22 cellular contexts compared by ENCODE assay signal in genomic region chr1:152783095-152783494, GRCh38. TPM values are rescaled to one million over a fixed set of nuclear protein-coding genes. Genes with fewer than 3 reads are reported as not detected.
DNase-seq lines count a peak whose midpoint lies in the region; ATAC-seq, FAIRE-seq and TF ChIP-seq lines count a peak whose summit lies in the region.
"Had no signal": no experiment of that assay in that cellular context is flagged by ENCODE, and none has a peak within 500 bp of the region (broad histone marks: within the 10 kb centered on the region; RNA-seq: fewer than 3 reads in every experiment).

No MANE protein-coding gene starts in this region.

- no peak for TF ChIP-seq CTCF in bronchial epithelial cell (IDR thresholded peaks at IDR 0.05; ENCODE audit: insufficient read depth, low read length, severe bottlenecking)
- no peak for TF ChIP-seq CTCF in omental fat pad (IDR thresholded peaks at IDR 0.05)
- no peak for TF ChIP-seq CTCF in mucosa of descending colon (IDR thresholded peaks at IDR 0.05)

- DNase-seq in ELR (ENCODE audit: low read depth) (peak; percentile 76), HS-5 (ENCODE audit: low read depth) (peak; percentile 76), bronchial epithelial cell (ENCODE audit: low read depth) (peak; percentile 69), T-helper 1 cell (no peak), omental fat pad (ENCODE audit: low spot score) (no peak), mucosa of descending colon (no peak)
- DNase-seq in stimulated activated effector memory CD8-positive, alpha-beta T cell treated with anti-CD3 and anti-CD28 coated beads, Interleukin-12 subunit alpha, Interleukin-12 subunit beta, amount 100 ng/mL, for 72 hours (ENCODE audit: low spot score in 2 of 2) = no peak
- DNase-seq: C1 segment of cervical spinal cord; CD8-positive, alpha-beta memory T cell; DMS53; KG1; NCI-H1417 treated with DMSO at 0.1 percent for 48 hours; NCI-H2029; NCI-H345; NCI-H524 treated with DMSO at 0.1 percent for 48 hours had no signal

- no peak overlapping the region for H3K4me3 Mint-ChIP-seq in stimulated activated effector memory CD8-positive, alpha-beta T cell treated with anti-CD3 and anti-CD28 coated beads, Interleukin-12 subunit alpha, Interleukin-12 subunit beta, amount 100 ng/mL, for 72 hours
- H3K4me3 Mint-ChIP-seq: CD8-positive, alpha-beta memory T cell; GM23338 had no signal

- no peaks in the 10 kb centered on the region for H3K9me3 ChIP-seq in mucosa of descending colon

- H3K4me1 Mint-ChIP-seq in stimulated activated effector memory CD8-positive, alpha-beta T cell treated with anti-CD3 and anti-CD28 coated beads, Interleukin-12 subunit alpha, Interleukin-12 subunit beta, amount 100 ng/mL, for 72 hours = no peaks in the 10 kb centered on the region
- H3K4me1 Mint-ChIP-seq: CD8-positive, alpha-beta memory T cell had no signal

- no peaks in the 10 kb centered on the region for H3K4me1 ChIP-seq in mucosa of descending colon (ENCODE audit: low read depth)

- H3K4me3 ChIP-seq in bronchial epithelial cell (ENCODE audit: low read depth, low read length) (no peak overlapping the region), mucosa of descending colon (no peak overlapping the region)
- H3K4me3 ChIP-seq: GM23338 had no signal

- FAIRE-seq in bronchial epithelial cell (lab: Jason Lieb, UNC) = peak; percentile 36
- FAIRE-seq: GM12892, GM18507 had no signal

- intact Hi-C loops in mucosa of descending colon (cut with DNase I, micrococcal nuclease) = no loop called here

- H3K36me3 Mint-ChIP-seq in stimulated activated effector memory CD8-positive, alpha-beta T cell treated with anti-CD3 and anti-CD28 coated beads, Interleukin-12 subunit alpha, Interleukin-12 subunit beta, amount 100 ng/mL, for 72 hours = no peaks in the 10 kb centered on the region
- H3K36me3 Mint-ChIP-seq: CD8-positive, alpha-beta memory T cell had no signal

- peak; percentile 66 for ATAC-seq in stimulated activated effector memory CD8-positive, alpha-beta T cell treated with anti-CD3 and anti-CD28 coated beads, Interleukin-12 subunit alpha, Interleukin-12 subunit beta, amount 100 ng/mL, for 72 hours
- ATAC-seq in omental fat pad (ENCODE audit: low FRiP score) = no peak
- ATAC-seq in mucosa of descending colon = no peak
- ATAC-seq: GM23338, Panc1, Right ventricle myocardium inferior had no signal

- H3K27ac Mint-ChIP-seq in stimulated activated effector memory CD8-positive, alpha-beta T cell treated with anti-CD3 and anti-CD28 coated beads, Interleukin-12 subunit alpha, Interleukin-12 subunit beta, amount 100 ng/mL, for 72 hours = no peak overlapping the region
- H3K27ac Mint-ChIP-seq: CD8-positive, alpha-beta memory T cell; GM23338 had no signal

- no peaks in the 10 kb centered on the region for H3K36me3 ChIP-seq in bronchial epithelial cell (ENCODE audit: control insufficient read depth, insufficient read depth, low read length)
- H3K36me3 ChIP-seq in mucosa of descending colon (ENCODE audit: low read depth) = no peaks in the 10 kb centered on the region

- no peaks in the 10 kb centered on the region for H3K27me3 ChIP-seq in bronchial epithelial cell (ENCODE audit: control insufficient read depth, insufficient read depth, low read length)

- no peaks in the 10 kb centered on the region for H3K9me3 Mint-ChIP-seq in stimulated activated effector memory CD8-positive, alpha-beta T cell treated with anti-CD3 and anti-CD28 coated beads, Interleukin-12 subunit alpha, Interleukin-12 subunit beta, amount 100 ng/mL, for 72 hours
- H3K9me3 Mint-ChIP-seq: CD8-positive, alpha-beta memory T cell; GM23338 had no signal

RNA-seq across cellular contexts. Expression of gene LCE1E, which starts 3.0 kb away (rescaled TPM):
- total RNA-seq in bronchial epithelial cell (not detected in 2 replicates), omental fat pad (not detected), mucosa of descending colon (not detected)
- total RNA-seq: A673; CD8-positive, alpha-beta memory T cell; GM23338; Right ventricle myocardium inferior; SK-MEL-5 had no signal

RNA-seq across cellular contexts. Expression of gene LCE1F, which starts 8.2 kb away (rescaled TPM):
- total RNA-seq in bronchial epithelial cell = not detected in 2 replicates
- not detected for total RNA-seq in omental fat pad
- total RNA-seq in mucosa of descending colon = not detected
- total RNA-seq: A673; CD8-positive, alpha-beta memory T cell; GM23338; Right ventricle myocardium inferior; SK-MEL-5 had no signal

RNA-seq across cellular contexts. Expression of gene LCE1D, which starts 13.4 kb away (rescaled TPM):
- total RNA-seq in bronchial epithelial cell = not detected in 2 replicates
- not detected for total RNA-seq in omental fat pad
- not detected for total RNA-seq in mucosa of descending colon
- total RNA-seq: A673; CD8-positive, alpha-beta memory T cell; GM23338; Right ventricle myocardium inferior; SK-MEL-5 had no signal

RNA-seq across cellular contexts. Expression of gene LCE1C, which starts 23.4 kb away (rescaled TPM):
- total RNA-seq in bronchial epithelial cell (0.26 TPM in 1 of 2 replicates, not detected in the other), omental fat pad (not detected), mucosa of descending colon (not detected)
- total RNA-seq: A673; CD8-positive, alpha-beta memory T cell; GM23338; Right ventricle myocardium inferior; SK-MEL-5 had no signal

RNA-seq across cellular contexts. Expression of gene KPRP, which starts 25.3 kb away (rescaled TPM):
- total RNA-seq in bronchial epithelial cell (not detected in 2 replicates), omental fat pad (not detected), mucosa of descending colon (not detected)
- total RNA-seq: A673; CD8-positive, alpha-beta memory T cell; GM23338; Right ventricle myocardium inferior; SK-MEL-5 had no signal

Comparison
In these comparisons a context has a peak if more than half of its experiments do, and no peak if none do; other contexts are left out.
1. DNase-seq: peak in ELR (single experiment), HS-5 (single experiment) and bronchial epithelial cell (single experiment); none in stimulated activated effector memory CD8-positive, alpha-beta T cell treated with anti-CD3 and anti-CD28 coated beads, Interleukin-12 subunit alpha, Interleukin-12 subunit beta, amount 100 ng/mL, for 72 hours (0 of 2), T-helper 1 cell (0 of 5), omental fat pad (single experiment) and mucosa of descending colon (0 of 3).